ENCODE assay signal across 20 cellular contexts in the genomic region with DNA sequence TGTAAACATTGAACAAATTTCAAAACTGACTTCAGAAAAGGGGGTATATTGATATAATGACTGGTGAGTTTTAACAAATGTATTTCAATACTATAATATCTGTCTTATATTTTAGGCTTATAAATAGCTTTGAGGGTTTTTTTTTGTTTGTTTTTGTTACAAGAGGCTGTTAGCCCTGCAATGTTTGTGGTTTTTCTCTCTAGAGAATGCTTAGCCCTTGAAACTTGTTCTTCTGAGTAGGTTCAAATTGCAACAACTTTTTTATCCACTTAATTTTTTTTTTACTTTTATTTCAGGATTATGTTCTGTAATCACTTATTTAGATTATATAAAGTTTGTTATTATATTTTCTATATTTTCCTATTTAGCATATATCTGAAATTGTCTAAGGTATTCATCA.
A peak's percentile ranks its signal among the peaks of the same experiment; 100 is the strongest.
DNase-seq lines count a peak whose midpoint lies in the region; TF ChIP-seq lines count a peak whose summit lies in the region.
"Had no signal": no experiment of that assay in that cellular context is flagged by ENCODE, and none has a peak within 500 bp of the region (broad histone marks: within the 10 kb centered on the region; RNA-seq: fewer than 3 reads in every experiment).

No MANE protein-coding gene starts in this region.

- no peaks in the 10 kb centered on the region for H3K36me3 ChIP-seq in H7 (replicated peaks; ENCODE audit: control insufficient read depth, insufficient read depth, low read length)

- no peaks in the 10 kb centered on the region for H3K27me3 ChIP-seq in H7 (ENCODE audit: control insufficient read depth, insufficient read depth, low read length)

- H3K9me3 Mint-ChIP-seq in immature natural killer cell = peaks cover 0 to 12% (median 4%) of the 10 kb centered on the region in 6 donors

- peak; percentile 57 for DNase-seq in LHCN-M2 (ENCODE audit: low read depth)
- DNase-seq in choroid plexus epithelial cell (ENCODE audit: low read depth) = peak; percentile 11
- peak; percentile 4 for DNase-seq in hepatic stellate cell (ENCODE audit: low spot score)
- DNase-seq in stromal cell of bone marrow (ENCODE audit: low read depth) = peak; percentile 21
- no peak for DNase-seq in activated CD4-positive, alpha-beta T cell treated with anti-CD3 and anti-CD28 coated beads for 4 hours
- no peak for DNase-seq in H7
- DNase-seq in immature natural killer cell = no peak
- DNase-seq: CD4-positive, CD25-positive, alpha-beta regulatory T cell; DND-41; GM23248; HCEC 1CT; NCI-H1105; NCI-H146; NCI-H2029; NCI-H2171; NCI-H446; NCI-H526 treated with DMSO at 0.1 percent for 48 hours; PC-3; Right ventricle myocardium superior had no signal

- no peaks in the 10 kb centered on the region for H3K4me1 Mint-ChIP-seq in immature natural killer cell
- H3K4me1 Mint-ChIP-seq: CD4-positive, CD25-positive, alpha-beta regulatory T cell had no signal

- H3K36me3 Mint-ChIP-seq in immature natural killer cell = no peaks in the 10 kb centered on the region
- H3K36me3 Mint-ChIP-seq: CD4-positive, CD25-positive, alpha-beta regulatory T cell had no signal

- no peak overlapping the region for H3K4me3 Mint-ChIP-seq in immature natural killer cell
- H3K4me3 Mint-ChIP-seq: CD4-positive, CD25-positive, alpha-beta regulatory T cell had no signal

- TF ChIP-seq CTCF in choroid plexus epithelial cell (conservative IDR thresholded peaks at IDR 0.05; ENCODE audit: low read depth, low read length) = no peak

- H3K4me3 ChIP-seq in choroid plexus epithelial cell (ENCODE audit: low read depth, low read length) (no peak overlapping the region), H7 (ENCODE audit: insufficient read depth, low read depth, low read length) (no peak overlapping the region)
- H3K4me3 ChIP-seq: GM23248, K562 had no signal

- H3K27ac Mint-ChIP-seq in immature natural killer cell = no peak overlapping the region
- H3K27ac Mint-ChIP-seq: CD4-positive, CD25-positive, alpha-beta regulatory T cell had no signal

- no peaks in the 10 kb centered on the region for H3K27me3 Mint-ChIP-seq in immature natural killer cell (ENCODE audit: low read depth in 3 of 3)
- H3K27me3 Mint-ChIP-seq: CD4-positive, CD25-positive, alpha-beta regulatory T cell had no signal

Comparison
In these comparisons a context has a peak if more than half of its experiments do, and no peak if none do; other contexts are left out.
1. DNase-seq: peak in LHCN-M2 (single experiment), choroid plexus epithelial cell (single experiment), hepatic stellate cell (single experiment) and stromal cell of bone marrow (single experiment); none in activated CD4-positive, alpha-beta T cell treated with anti-CD3 and anti-CD28 coated beads for 4 hours (0 of 2), H7 (single experiment) and immature natural killer cell (0 of 3).